Comparison of ENCODE assay signal across 1 cellular context in genomic region chr10:52308251-52309031, GRCh38.
TF ChIP-seq lines count a peak whose summit lies in the region.

No MANE protein-coding gene starts in this region.

TF ChIP-seq in HepG2, 621 proteins besides CTCF, POLR2A, EP300 and RAD21 (continued from another document and continues in another):
- TF ChIP-seq DBP (CRISPR knock-in tag; IDR thresholded peaks at IDR 0.05; ENCODE audit: not compliant biosample characterization) (no peak), IRF1 (CRISPR knock-in tag; IDR thresholded peaks at IDR 0.05; ENCODE audit: low read depth) (no peak), ZBTB7A (CRISPR knock-in tag; IDR thresholded peaks at IDR 0.05) (no peak), ZNF768 (CRISPR knock-in tag; IDR thresholded peaks at IDR 0.05) (peak; percentile 46; the same call in 1 of the 2 replicates), NFATC3 (CRISPR knock-in tag; IDR thresholded peaks at IDR 0.05) (0 out of 2 replicates have a peak, but pooled peaks have one; percentile 64), ZNF530 (CRISPR knock-in tag; IDR thresholded peaks at IDR 0.05; ENCODE audit: low read depth) (no peak), ZMYM3 (CRISPR knock-in tag; IDR thresholded peaks at IDR 0.05) (0 out of 2 replicates have a peak, but pooled peaks have one; percentile 53), ZNF704 (CRISPR knock-in tag; IDR thresholded peaks at IDR 0.05; ENCODE audit: borderline replicate concordance) (no peak), CHD4 (IDR thresholded peaks at IDR 0.05; ENCODE audit: borderline replicate concordance, low read length) (no peak), ZBTB20 (CRISPR knock-in tag; IDR thresholded peaks at IDR 0.05; ENCODE audit: borderline replicate concordance, low read depth) (no peak), TIGD3 (CRISPR knock-in tag; IDR thresholded peaks at IDR 0.05; ENCODE audit: borderline replicate concordance) (no peak), SRY (CRISPR knock-in tag; IDR thresholded peaks at IDR 0.05) (no peak), HMGXB3 (CRISPR knock-in tag; IDR thresholded peaks at IDR 0.05; ENCODE audit: borderline replicate concordance) (no peak), HMGXB4 (CRISPR knock-in tag; IDR thresholded peaks at IDR 0.05; ENCODE audit: borderline replicate concordance in 1 of 2, low read depth in 1 of 2) (peak; percentile 66 to 82; a peak in 3 of 4 replicates), CBX2 (IDR thresholded peaks at IDR 0.05; ENCODE audit: low read depth, low read length) (no peak), CBX2 (CRISPR knock-in tag; IDR thresholded peaks at IDR 0.05; ENCODE audit: low read depth) (0 out of 2 replicates have a peak, but pooled peaks have one; percentile 33), ZNF24 (IDR thresholded peaks at IDR 0.05) (no peak), PPARG (CRISPR knock-in tag; conservative IDR thresholded peaks at IDR 0.05) (no peak), TFE3 (CRISPR knock-in tag; IDR thresholded peaks at IDR 0.05) (no peak), NCOA1 (CRISPR knock-in tag; IDR thresholded peaks at IDR 0.05) (0 out of 2 replicates have a peak, but pooled peaks have one; percentile 61), PRDM4 (CRISPR knock-in tag; IDR thresholded peaks at IDR 0.05; ENCODE audit: borderline replicate concordance) (no peak), PRPF4 (IDR thresholded peaks at IDR 0.05; ENCODE audit: low read depth, low read length, poor library complexity, severe bottlenecking) (no peak), RARA (CRISPR knock-in tag; IDR thresholded peaks at IDR 0.05) (no peak), RBAK (CRISPR knock-in tag; IDR thresholded peaks at IDR 0.05) (no peak), ZNF20 (CRISPR knock-in tag; IDR thresholded peaks at IDR 0.05) (0 out of 2 replicates have a peak, but pooled peaks have one; percentile 29), ZSCAN30 (CRISPR knock-in tag; IDR thresholded peaks at IDR 0.05) (no peak), ZSCAN5A (CRISPR knock-in tag; IDR thresholded peaks at IDR 0.05; ENCODE audit: borderline replicate concordance) (no peak), MLX (CRISPR knock-in tag; IDR thresholded peaks at IDR 0.05) (no peak), RCOR2 (CRISPR knock-in tag; IDR thresholded peaks at IDR 0.05) (no peak), NFRKB (IDR thresholded peaks at IDR 0.05) (no peak), THYN1 (CRISPR knock-in tag; IDR thresholded peaks at IDR 0.05; ENCODE audit: borderline replicate concordance, low read depth) (no peak), ZNF547 (CRISPR knock-in tag; IDR thresholded peaks at IDR 0.05) (peak; percentile 83), TAF1 (CRISPR knock-in tag; IDR thresholded peaks at IDR 0.05) (peak; percentile 30; the same call in 1 of the 2 replicates), ZNF430 (CRISPR knock-in tag; IDR thresholded peaks at IDR 0.05) (no peak), STAT5B (CRISPR knock-in tag; IDR thresholded peaks at IDR 0.05) (no peak), KDM1A (CRISPR knock-in tag; IDR thresholded peaks at IDR 0.05) (0 out of 2 replicates have a peak, but pooled peaks have one; percentile 11), ZNF276 (CRISPR knock-in tag; IDR thresholded peaks at IDR 0.05; ENCODE audit: low read depth) (0 out of 2 replicates have a peak, but pooled peaks have one; percentile 23), SMAD3 (CRISPR knock-in tag; IDR thresholded peaks at IDR 0.05) (no peak)
